8 cellular contexts compared by ENCODE assay signal in the genomic region with DNA sequence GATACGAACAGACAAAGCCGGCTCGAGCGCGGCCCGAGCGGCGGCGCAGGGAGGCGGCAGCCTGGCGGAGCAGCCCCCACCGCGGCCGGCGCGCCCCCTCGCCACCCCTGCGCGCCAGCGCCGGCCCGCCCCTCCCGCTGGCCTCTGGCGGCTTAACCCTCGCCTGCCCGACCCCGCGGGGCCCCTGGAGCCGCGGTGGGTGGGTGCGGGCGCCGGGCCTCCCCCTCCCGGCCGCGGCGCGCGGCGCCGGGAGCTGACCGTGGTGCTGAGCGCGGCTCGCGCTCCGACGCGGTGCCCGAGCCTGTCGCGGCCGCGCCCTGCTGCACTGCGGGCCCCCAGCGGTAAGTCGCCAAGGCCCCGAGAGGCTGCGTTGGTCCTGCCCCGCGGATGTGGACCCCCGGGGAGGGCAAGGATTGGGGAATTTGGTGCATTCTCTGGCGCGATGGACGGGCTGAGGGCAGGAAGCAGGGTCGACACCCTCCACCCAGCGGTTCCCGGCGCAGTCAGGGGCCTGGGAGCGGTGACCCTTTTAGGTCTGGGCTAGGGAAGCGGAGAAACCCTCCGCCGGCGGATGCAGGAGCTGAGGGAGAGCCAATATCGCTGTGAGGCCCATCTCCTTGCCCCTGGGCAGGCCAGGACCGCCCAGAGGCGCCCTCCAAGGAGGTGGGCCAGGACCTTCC. TPM values are rescaled to one million over a fixed set of nuclear protein-coding genes. Genes with fewer than 3 reads are reported as not detected.
DNase-seq lines count a peak whose midpoint lies in the region; ATAC-seq, FAIRE-seq and TF ChIP-seq lines count a peak whose summit lies in the region.

No MANE protein-coding gene starts in this region.

- TF ChIP-seq EP300 in K562 (IDR thresholded peaks at IDR 0.05; ENCODE audit: low read length) (no peak), upper lobe of left lung (IDR thresholded peaks at IDR 0.05) (no peak)

- ATAC-seq in GM18505 (IDR thresholded peaks at IDR 0.05; ENCODE audit: unreplicated experiment) (peak; percentile 70), K562 (peak; percentile 99), upper lobe of left lung (ENCODE audit: low FRiP score in 2 of 2) (peak in 1 of 2 donors; percentile 58), HG03139 (IDR thresholded peaks at IDR 0.05; ENCODE audit: unreplicated experiment) (no peak), HG03097 (IDR thresholded peaks at IDR 0.05; ENCODE audit: low FRiP score, unreplicated experiment) (no peak)

- no peak overlapping the region for H3K4me2 ChIP-seq in K562 (ENCODE audit: insufficient read depth, low read length)

- H3K4me1 ChIP-seq in K562 (replicated peaks in 1 of 2; ENCODE audit: control insufficient read depth in 2 of 2, insufficient read depth in 2 of 2, low read length in 2 of 2) (peaks cover 0 to 12% of the 10 kb centered on the region in 2 experiments; a peak in 2 of 5 replicates), kidney (ENCODE audit: control insufficient read depth in 1 of 2, insufficient read depth in 1 of 2, low read depth in 1 of 2, low read length in 2 of 2) (no peaks in the 10 kb centered on the region), upper lobe of left lung (peaks cover 3 to 14% (median 7%) of the 10 kb centered on the region in 4 donors)

- CTCF ChIA-PET in K562 (lab: Yijun Ruan, JAX; ENCODE audit: low intra/inter-chr PET ratio), result no interaction called here

- in situ Hi-C loops in K562 (cut with MboI), result no loop called here

- H3K9ac ChIP-seq in K562 (ENCODE audit: insufficient read depth in 1 of 2, low read depth in 2 of 2, low read length in 2 of 2) (no peak overlapping the region), kidney (ENCODE audit: low read length in 2 of 2) (no peak overlapping the region)

- TF ChIP-seq CTCF in K562 (IDR thresholded peaks at IDR 0.05 in 2 of 3, conservative IDR thresholded peaks at IDR 0.05 in 1 of 3; ENCODE audit: insufficient read depth in 2 of 3, low read depth in 1 of 3, low read length in 3 of 3) (no peak), kidney (IDR thresholded peaks at IDR 0.05; ENCODE audit: borderline replicate concordance, extremely low read depth, insufficient read depth) (no peak), upper lobe of left lung (IDR thresholded peaks at IDR 0.05) (peak in 1 of 6 experiments; percentile 22)

- H3K4me3 ChIP-seq in K562, result no peak overlapping the region
- peak overlapping the region in 1 of 2 donors; percentile 51 for H3K4me3 ChIP-seq in kidney (ENCODE audit: low read length in 2 of 2)
- peak overlapping the region in 3 of 4 donors; percentile 32 to 41 (median 34) for H3K4me3 ChIP-seq in upper lobe of left lung

- no TSS peak for BruUV-seq in K562 (replicated peaks; lab: Mats Ljungman, UMichigan)

- no peak for FAIRE-seq in K562 (lab: Jason Lieb, UNC)
- no peak for FAIRE-seq in kidney (lab: Jason Lieb, UNC)

- H3K27ac ChIP-seq in K562 (ENCODE audit: extremely low read depth, low read depth, low read length) (no peak overlapping the region), kidney (ENCODE audit: low read depth in 2 of 2, low read length in 2 of 2) (no peak overlapping the region), upper lobe of left lung (no peak overlapping the region)

- H3K9me3 ChIP-seq in K562 (replicated peaks; ENCODE audit: control insufficient read depth, insufficient read depth, low read depth, low read length) (no peaks in the 10 kb centered on the region), kidney (ENCODE audit: control insufficient read depth in 1 of 2, low read length in 2 of 2) (no peaks in the 10 kb centered on the region), upper lobe of left lung (no peaks in the 10 kb centered on the region)

- H3K27me3 ChIP-seq in K562 (ENCODE audit: control insufficient read depth in 2 of 2, insufficient read depth in 2 of 2, low read length in 2 of 2), result peaks cover 7 to 42% of the 10 kb centered on the region in 2 experiments; a peak in 4 of 5 replicates
- peaks cover 0 to 21% (median 10%) of the 10 kb centered on the region in 4 donors for H3K27me3 ChIP-seq in upper lobe of left lung

- no peak overlapping the region for H2AFZ ChIP-seq in K562 (ENCODE audit: low read depth, low read length)

- DNase-seq in HuH-7 (ENCODE audit: low spot score) (peak; percentile 57), K562 (ENCODE audit: extremely low read depth in 1 of 4, low spot score in 3 of 4) (peak; percentile 41 to 78 (median 74)), kidney (peak; percentile 66), upper lobe of left lung (peak in 1 of 2 donors; percentile 87), activated gamma-delta T cell treated with Interleukin-2 at 50 U/mL for 16 hours (no peak)

- TF ChIP-seq POLR2A in GM18505 (IDR thresholded peaks at IDR 0.05; ENCODE audit: borderline replicate concordance, extremely low read depth, insufficient read depth, insufficient read length), result no peak
- TF ChIP-seq POLR2A in K562 (conservative IDR thresholded peaks at IDR 0.05), result no peak
- TF ChIP-seq POLR2A in upper lobe of left lung (IDR thresholded peaks at IDR 0.05), result no peak

- no peaks in the 10 kb centered on the region for H3K9me1 ChIP-seq in K562 (ENCODE audit: control insufficient read depth, insufficient read depth, low read length)

- POLR2A ChIA-PET in K562 (lab: Yijun Ruan, JAX), result no interaction called here

- no peaks in the 10 kb centered on the region for H3K79me2 ChIP-seq in K562 (ENCODE audit: control insufficient read depth, insufficient read depth, low read length)

- no peak for TF ChIP-seq RAD21 in K562 (CRISPR knock-in tag; conservative IDR thresholded peaks at IDR 0.05 in 1 of 2, IDR thresholded peaks at IDR 0.05 in 1 of 2)

- no peaks in the 10 kb centered on the region; the same call in 1 of the 2 replicates for H4K20me1 ChIP-seq in K562 (replicated peaks; ENCODE audit: control insufficient read depth, insufficient read depth, low read length)

- WGBS in K562 (ENCODE audit: insufficient coverage, low coverage, missing lambda C conversion rate), result 5% methylated on average over 33 of the region's 77 CpGs
- WGBS in upper lobe of left lung, 2 donors, result 7 to 10% methylated on average over 10 to 43 of the region's 77 CpGs

- H3K36me3 ChIP-seq in K562 (ENCODE audit: control insufficient read depth, insufficient read depth, low read length) (no peaks in the 10 kb centered on the region), kidney (ENCODE audit: control insufficient read depth in 1 of 2, insufficient read depth in 2 of 2, low read length in 2 of 2) (no peaks in the 10 kb centered on the region), upper lobe of left lung (no peaks in the 10 kb centered on the region)

- intact Hi-C loops in K562 (cut with micrococcal nuclease) (no loop called here), kidney (cut with DNase I) (no loop called here)

TF ChIP-seq in K562, 482 proteins besides CTCF, POLR2A, EP300 and RAD21 (continues in another document):
- TF ChIP-seq, protein P1, sequence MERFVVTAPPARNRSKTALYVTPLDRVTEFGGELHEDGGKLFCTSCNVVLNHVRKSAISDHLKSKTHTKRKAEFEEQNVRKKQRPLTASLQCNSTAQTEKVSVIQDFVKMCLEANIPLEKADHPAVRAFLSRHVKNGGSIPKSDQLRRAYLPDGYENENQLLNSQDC (CRISPR knock-in tag; IDR thresholded peaks at IDR 0.05), result no peak
- TF ChIP-seq EHMT2 (IDR thresholded peaks at IDR 0.05), result peak; percentile 65; the same call in 1 of the 2 replicates

RNA-seq across cellular contexts. Expression of gene AMER3, which starts 0.8 kb away (rescaled TPM):
- total RNA-seq in K562 (2011; cell fraction: chromatin; rRNA removed; ENCODE audit: low replicate concordance), result not detected in 2 replicates
- not detected in 2 replicates for total RNA-seq in K562 (2011; cell fraction: nucleolus; rRNA removed)
- total RNA-seq in K562 (2011; cell fraction: nucleoplasm; rRNA removed), result not detected in 2 replicates
- total RNA-seq in K562 (2014; rRNA removed) (not detected in 2 replicates), K562 (2014; rRNA removed; fragmentation: Illumina TruSeq; extraction: Trizol) (not detected in 2 replicates), K562 (2015; rRNA removed; fragmentation: Illumina TruSeq; extraction: Trizol) (not detected in 2 replicates), K562 (2021) (not detected in 2 replicates), kidney (not detected), upper lobe of left lung (not detected)
- polyA plus RNA-seq in K562 (2011; rRNA removed) (not detected in 2 replicates), K562 (2014; fragmentation: Illumina TruSeq; extraction: Trizol) (not detected in 2 replicates), K562 (2014; fragmentation: Nextera tagmentation; extraction: Ambion mirVana) (not detected), K562 (2014; rRNA removed) (not detected in 2 replicates), kidney (ENCODE audit: insufficient read depth, low read depth, low replicate concordance) (not detected)
- polyA plus RNA-seq in K562 (2011; cell fraction: cytosol; rRNA removed), result not detected in 2 replicates
- polyA plus RNA-seq in K562 (2011; cell fraction: nucleus; rRNA removed), result not detected in 2 replicates
- polyA plus RNA-seq in K562 (2012), result not detected in 2 replicates
- polyA minus RNA-seq in K562 (2011; rRNA and poly(A)+ RNA removed), result not detected in 2 replicates
- not detected in 2 replicates for polyA minus RNA-seq in K562 (2011; cell fraction: cytosol; rRNA and poly(A)+ RNA removed)
- not detected in 2 replicates for polyA minus RNA-seq in K562 (2011; cell fraction: nucleus; rRNA and poly(A)+ RNA removed)

RNA-seq across cellular contexts. Expression of gene GPR148, which starts 27.3 kb away (rescaled TPM):
- total RNA-seq in K562 (2011; cell fraction: chromatin; rRNA removed; ENCODE audit: low replicate concordance), result not detected in 2 replicates
- not detected in 2 replicates for total RNA-seq in K562 (2011; cell fraction: nucleolus; rRNA removed)
- not detected in 2 replicates for total RNA-seq in K562 (2011; cell fraction: nucleoplasm; rRNA removed)
- total RNA-seq in K562 (2014; rRNA removed) (not detected in 2 replicates), K562 (2014; rRNA removed; fragmentation: Illumina TruSeq; extraction: Trizol) (not detected in 2 replicates), K562 (2015; rRNA removed; fragmentation: Illumina TruSeq; extraction: Trizol) (not detected in 2 replicates), K562 (2021) (not detected in 2 replicates), kidney (not detected), upper lobe of left lung (not detected)
- polyA plus RNA-seq in K562 (2011; rRNA removed) (not detected in 2 replicates), K562 (2014; fragmentation: Illumina TruSeq; extraction: Trizol) (not detected in 2 replicates), K562 (2014; fragmentation: Nextera tagmentation; extraction: Ambion mirVana) (not detected), K562 (2014; rRNA removed) (not detected in 2 replicates), kidney (ENCODE audit: insufficient read depth, low read depth, low replicate concordance) (not detected)
- not detected in 2 replicates for polyA plus RNA-seq in K562 (2011; cell fraction: cytosol; rRNA removed)
- polyA plus RNA-seq in K562 (2011; cell fraction: nucleus; rRNA removed), result not detected in 2 replicates
- polyA plus RNA-seq in K562 (2012), result not detected in 2 replicates
- not detected in 2 replicates for polyA minus RNA-seq in K562 (2011; rRNA and poly(A)+ RNA removed)
- polyA minus RNA-seq in K562 (2011; cell fraction: cytosol; rRNA and poly(A)+ RNA removed), result not detected in 2 replicates
- polyA minus RNA-seq in K562 (2011; cell fraction: nucleus; rRNA and poly(A)+ RNA removed), result not detected in 2 replicates

Comparison
In these comparisons a context has a peak if more than half of its experiments do, and no peak if none do; other contexts are left out.
1. ATAC-seq: peak in GM18505 (single experiment) and K562 (single experiment); none in HG03139 (single experiment) and HG03097 (single experiment).